In genomic region chr5:149358294-149358651, GRCh38 we compare ENCODE assay signal across 8 cellular contexts. TPM values are rescaled to one million over a fixed set of nuclear protein-coding genes. Genes with fewer than 3 reads are reported as not detected.
DNase-seq lines count a peak whose midpoint lies in the region; ATAC-seq, FAIRE-seq and TF ChIP-seq lines count a peak whose summit lies in the region.

No MANE protein-coding gene starts in this region.

- H3K9ac ChIP-seq in HepG2 (ENCODE audit: insufficient read depth, low read depth, low read length): peak overlapping the region; percentile 44; the same call in 1 of the 2 replicates

- H3K4me3 Mint-ChIP-seq in central memory CD8-positive, alpha-beta T cell: peak overlapping the region; percentile 85

- no peak for TF ChIP-seq RAD21 in HepG2 (CRISPR knock-in tag; IDR thresholded peaks at IDR 0.05)

- POLR2A ChIA-PET in HepG2 (lab: Yijun Ruan, JAX): interaction anchor here (1.1 to 3.8 kb wide), 6 partner anchors 9 to 193 kb away, joined by 3 to 32 read pairs (median 9); partner anchors contain the start of genes CSNK1A1 and GRPEL2

- peak overlapping the region; percentile 94 for H3K4me2 ChIP-seq in HepG2 (ENCODE audit: low read depth, low read length)

- peaks cover 26% of the 10 kb centered on the region for H3K4me1 ChIP-seq in HepG2 (ENCODE audit: insufficient read depth, low read length)

- H3K36me3 Mint-ChIP-seq in central memory CD8-positive, alpha-beta T cell (ENCODE audit: insufficient read depth): peaks cover 23% of the 10 kb centered on the region

- BruUV-seq in HepG2 (replicated peaks; lab: Mats Ljungman, UMichigan): no TSS peak

- no peak for TF ChIP-seq CTCF in HepG2 (CRISPR knock-in tag; IDR thresholded peaks at IDR 0.05)

- no peaks in the 10 kb centered on the region for H3K27me3 Mint-ChIP-seq in central memory CD8-positive, alpha-beta T cell

- H3K79me2 ChIP-seq in HepG2 (ENCODE audit: insufficient read depth, low read length): no peaks in the 10 kb centered on the region

- no peak for FAIRE-seq in HepG2 (lab: Jason Lieb, UNC)

- H3K27ac ChIP-seq in HepG2 (ENCODE audit: extremely low read length, insufficient read depth, low read length): no peak overlapping the region

- peak overlapping the region; percentile 60 to 79 (median 63) for H3K4me3 ChIP-seq in HepG2 (replicated peaks in 1 of 3; ENCODE audit: insufficient read depth in 1 of 3, low read depth in 2 of 3, low read length in 3 of 3)

- CTCF ChIA-PET in HepG2 (lab: Yijun Ruan, JAX; ENCODE audit: low intra/inter-chr PET ratio, low total read pairs): no interaction called here

- H3K4me1 Mint-ChIP-seq in central memory CD8-positive, alpha-beta T cell: peaks cover 27% of the 10 kb centered on the region

- H3K9me3 ChIP-seq in HepG2 (ENCODE audit: low read length): no peaks in the 10 kb centered on the region

- H3K9me3 Mint-ChIP-seq in central memory CD8-positive, alpha-beta T cell: no peaks in the 10 kb centered on the region

- intact Hi-C loops in HepG2 (cut with micrococcal nuclease; ENCODE audit: unreplicated experiment): no loop called here

- peak overlapping the region; percentile 91 for H3K27ac Mint-ChIP-seq in central memory CD8-positive, alpha-beta T cell (ENCODE audit: low read depth)

- peaks cover 3 to 5% of the 10 kb centered on the region in 2 experiments; a peak in 2 of 5 replicates for H3K36me3 ChIP-seq in HepG2 (replicated peaks in 1 of 2; ENCODE audit: control insufficient read depth in 1 of 2, insufficient read depth in 2 of 2, low read length in 2 of 2)

- no peaks in the 10 kb centered on the region for H3K27me3 ChIP-seq in HepG2 (ENCODE audit: control insufficient read depth in 1 of 2, insufficient read depth in 2 of 2, low read length in 2 of 2)

- 3% methylated on average over 9 of the region's 18 CpGs for WGBS in HepG2 (ENCODE audit: low lambda C conversion rate)

- H4K20me1 ChIP-seq in HepG2 (ENCODE audit: insufficient read depth, low read length): no peaks in the 10 kb centered on the region

- DNase-seq in stimulated activated CD4-positive, alpha-beta T cell treated with anti-CD3 and anti-CD28 coated beads, Interleukin-1b, Interleukin-23, amount 100 ng/mL, for 48 hours: peak; percentile 14
- no peak for DNase-seq in stimulated activated CD4-positive, alpha-beta T cell treated with anti-CD3 and anti-CD28 coated beads, Interleukin-12 subunit alpha, Interleukin-12 subunit beta, amount 100 ng/mL, for 4 hours
- DNase-seq in SW480 (ENCODE audit: low spot score) (peak; percentile 18), HepG2 (ENCODE audit: low spot score) (no peak), GM03348 (ENCODE audit: low spot score) (no peak)
- DNase-seq in central memory CD8-positive, alpha-beta T cell (ENCODE audit: low spot score in 2 of 2): peak in 1 of 2 donors; percentile 18
- DNase-seq in stimulated activated naive CD8-positive, alpha-beta T cell treated with anti-CD3 and anti-CD28 coated beads, Interleukin-15, Interleukin-2, amounts not matched to agents 100 U/mL and 50 U/mL, for 24 hours: peak; percentile 30

- peak; percentile 5 for ATAC-seq in HG03439 (IDR thresholded peaks at IDR 0.05; ENCODE audit: unreplicated experiment)
- peak; percentile 46 for ATAC-seq in central memory CD8-positive, alpha-beta T cell (replicated peaks; ENCODE audit: extremely low read depth, poor library complexity, severe bottlenecking)
- peak; percentile 39 for ATAC-seq in HepG2
- peak; percentile 2 for ATAC-seq in stimulated activated naive CD8-positive, alpha-beta T cell treated with anti-CD3 and anti-CD28 coated beads, Interleukin-15, Interleukin-2, amounts not matched to agents 100 U/mL and 50 U/mL, for 24 hours

- TF ChIP-seq EP300 in HepG2 (IDR thresholded peaks at IDR 0.05; ENCODE audit: low read depth in 2 of 2, low read length in 2 of 2): no peak
- TF ChIP-seq EP300 in HepG2 (CRISPR knock-in tag; IDR thresholded peaks at IDR 0.05; ENCODE audit: borderline replicate concordance): no peak

- in situ Hi-C loops in HepG2 (cut with HindIII; ENCODE audit: extremely low pct_ligation_motif_present, low pct_unique_long_range_greater_than_20kb): no loop called here

- TF ChIP-seq POLR2A in HepG2 (IDR thresholded peaks at IDR 0.05; ENCODE audit: insufficient read depth in 1 of 2, low read depth in 2 of 2, low read length in 2 of 2): no peak

- H2AFZ ChIP-seq in HepG2 (ENCODE audit: low read length): no peak overlapping the region

RNA-seq across cellular contexts. Expression of gene PCYOX1L, which starts 0.4 kb away (rescaled TPM):
- 0.24 and 1.00 TPM in 2 replicates for total RNA-seq in HepG2 (2016; rRNA removed; fragmentation: Illumina TruSeq; extraction: Trizol)
- 0.10 and 0.26 TPM in 2 replicates for total RNA-seq in HepG2 (2016; cell fraction: cytosol; rRNA removed; fragmentation: Illumina TruSeq; extraction: Trizol; ENCODE audit: low read depth)
- 0.27 and 0.78 TPM in 2 replicates for total RNA-seq in HepG2 (2016; cell fraction: insoluble cytoplasmic fraction; rRNA removed; fragmentation: Illumina TruSeq; extraction: Trizol)
- 0.24 and 0.56 TPM in 2 replicates for total RNA-seq in HepG2 (2016; cell fraction: membrane; rRNA removed; fragmentation: Illumina TruSeq; extraction: Trizol)
- 1.0 and 1.1 TPM in 2 replicates for total RNA-seq in HepG2 (2016; cell fraction: nucleus; rRNA removed; fragmentation: Illumina TruSeq; extraction: Trizol)
- 3.7 and 5.6 TPM in 2 replicates for polyA plus RNA-seq in HepG2 (2011; rRNA removed)
- polyA plus RNA-seq in HepG2 (2011; cell fraction: cytosol; rRNA removed): 3.7 and 4.7 TPM in 2 replicates
- 5.2 TPM in 2 replicates for polyA plus RNA-seq in HepG2 (2011; cell fraction: nucleus; rRNA removed)
- 3.3 and 4.0 TPM in 2 replicates for polyA plus RNA-seq in HepG2 (2012)
- 0.16 TPM in 1 of 2 replicates, not detected in the other for polyA plus RNA-seq in HepG2 (2016; cell fraction: cytosol; fragmentation: Illumina TruSeq; extraction: Trizol; ENCODE audit: low read depth)
- polyA plus RNA-seq in HepG2 (2016; cell fraction: insoluble cytoplasmic fraction; fragmentation: Illumina TruSeq; extraction: Trizol; ENCODE audit: low read depth): 0.26 and 0.53 TPM in 2 replicates
- 0.11 and 0.14 TPM in 2 replicates for polyA plus RNA-seq in HepG2 (2016; cell fraction: membrane; fragmentation: Illumina TruSeq; extraction: Trizol; ENCODE audit: low read depth)
- polyA plus RNA-seq in HepG2 (2016; cell fraction: nucleus; fragmentation: Illumina TruSeq; extraction: Trizol; ENCODE audit: insufficient read depth, low read depth): 2.1 and 2.8 TPM in 2 replicates
- polyA minus RNA-seq in HepG2 (2011; rRNA and poly(A)+ RNA removed; ENCODE audit: low replicate concordance): 4.6 and 4.7 TPM in 2 replicates
- polyA minus RNA-seq in HepG2 (2011; cell fraction: cytosol; rRNA and poly(A)+ RNA removed): 1.8 and 2.4 TPM in 2 replicates
- 2.3 and 4.6 TPM in 2 replicates for polyA minus RNA-seq in HepG2 (2011; cell fraction: nucleus; rRNA and poly(A)+ RNA removed)

RNA-seq across cellular contexts. Expression of gene GRPEL2, which starts 13.0 kb away (rescaled TPM):
- 16.6 and 28.4 TPM in 2 replicates for total RNA-seq in HepG2 (2016; rRNA removed; fragmentation: Illumina TruSeq; extraction: Trizol)
- total RNA-seq in HepG2 (2016; cell fraction: cytosol; rRNA removed; fragmentation: Illumina TruSeq; extraction: Trizol; ENCODE audit: low read depth): 1.7 and 2.2 TPM in 2 replicates
- total RNA-seq in HepG2 (2016; cell fraction: insoluble cytoplasmic fraction; rRNA removed; fragmentation: Illumina TruSeq; extraction: Trizol): 17.2 and 31.8 TPM in 2 replicates
- total RNA-seq in HepG2 (2016; cell fraction: membrane; rRNA removed; fragmentation: Illumina TruSeq; extraction: Trizol): 9.3 and 10.1 TPM in 2 replicates
- 10.1 and 11.9 TPM in 2 replicates for total RNA-seq in HepG2 (2016; cell fraction: nucleus; rRNA removed; fragmentation: Illumina TruSeq; extraction: Trizol)
- polyA plus RNA-seq in HepG2 (2011; rRNA removed): 9.3 and 13.1 TPM in 2 replicates
- 5.4 and 8.7 TPM in 2 replicates for polyA plus RNA-seq in HepG2 (2011; cell fraction: cytosol; rRNA removed)
- 4.4 and 7.1 TPM in 2 replicates for polyA plus RNA-seq in HepG2 (2011; cell fraction: nucleus; rRNA removed)
- polyA plus RNA-seq in HepG2 (2012): 8.8 and 8.9 TPM in 2 replicates
- polyA plus RNA-seq in HepG2 (2016; cell fraction: cytosol; fragmentation: Illumina TruSeq; extraction: Trizol; ENCODE audit: low read depth): 0.66 and 0.72 TPM in 2 replicates
- 14.1 and 15.7 TPM in 2 replicates for polyA plus RNA-seq in HepG2 (2016; cell fraction: insoluble cytoplasmic fraction; fragmentation: Illumina TruSeq; extraction: Trizol; ENCODE audit: low read depth)
- polyA plus RNA-seq in HepG2 (2016; cell fraction: membrane; fragmentation: Illumina TruSeq; extraction: Trizol; ENCODE audit: low read depth): 3.1 and 3.3 TPM in 2 replicates
- 15.5 and 16.9 TPM in 2 replicates for polyA plus RNA-seq in HepG2 (2016; cell fraction: nucleus; fragmentation: Illumina TruSeq; extraction: Trizol; ENCODE audit: insufficient read depth, low read depth)
- 26.1 and 28.0 TPM in 2 replicates for polyA minus RNA-seq in HepG2 (2011; rRNA and poly(A)+ RNA removed; ENCODE audit: low replicate concordance)
- 20.0 and 22.1 TPM in 2 replicates for polyA minus RNA-seq in HepG2 (2011; cell fraction: cytosol; rRNA and poly(A)+ RNA removed)
- polyA minus RNA-seq in HepG2 (2011; cell fraction: nucleus; rRNA and poly(A)+ RNA removed): 12.6 and 15.0 TPM in 2 replicates

RNA-seq across cellular contexts. Expression of gene IL17B, which starts 20.8 kb away (rescaled TPM):
- 0.29 and 0.32 TPM in 2 replicates for total RNA-seq in HepG2 (2016; rRNA removed; fragmentation: Illumina TruSeq; extraction: Trizol)
- 0.71 and 1.4 TPM in 2 replicates for total RNA-seq in HepG2 (2016; cell fraction: cytosol; rRNA removed; fragmentation: Illumina TruSeq; extraction: Trizol; ENCODE audit: low read depth)
- total RNA-seq in HepG2 (2016; cell fraction: insoluble cytoplasmic fraction; rRNA removed; fragmentation: Illumina TruSeq; extraction: Trizol): 0.48 and 0.80 TPM in 2 replicates
- 0.37 and 0.55 TPM in 2 replicates for total RNA-seq in HepG2 (2016; cell fraction: membrane; rRNA removed; fragmentation: Illumina TruSeq; extraction: Trizol)
- not detected in 2 replicates for total RNA-seq in HepG2 (2016; cell fraction: nucleus; rRNA removed; fragmentation: Illumina TruSeq; extraction: Trizol)
- 2.6 and 5.0 TPM in 2 replicates for polyA plus RNA-seq in HepG2 (2011; rRNA removed)
- polyA plus RNA-seq in HepG2 (2011; cell fraction: cytosol; rRNA removed): 3.4 and 4.2 TPM in 2 replicates
- polyA plus RNA-seq in HepG2 (2011; cell fraction: nucleus; rRNA removed): 1.4 and 3.5 TPM in 2 replicates
- polyA plus RNA-seq in HepG2 (2012): 2.6 and 3.0 TPM in 2 replicates
- 0.71 and 0.88 TPM in 2 replicates for polyA plus RNA-seq in HepG2 (2016; cell fraction: cytosol; fragmentation: Illumina TruSeq; extraction: Trizol; ENCODE audit: low read depth)
- polyA plus RNA-seq in HepG2 (2016; cell fraction: insoluble cytoplasmic fraction; fragmentation: Illumina TruSeq; extraction: Trizol; ENCODE audit: low read depth): 0.54 and 0.76 TPM in 2 replicates
- polyA plus RNA-seq in HepG2 (2016; cell fraction: membrane; fragmentation: Illumina TruSeq; extraction: Trizol; ENCODE audit: low read depth): 0.31 and 0.54 TPM in 2 replicates
- 1.0 TPM in 1 of 2 replicates, not detected in the other for polyA plus RNA-seq in HepG2 (2016; cell fraction: nucleus; fragmentation: Illumina TruSeq; extraction: Trizol; ENCODE audit: insufficient read depth, low read depth)
- polyA minus RNA-seq in HepG2 (2011; rRNA and poly(A)+ RNA removed; ENCODE audit: low replicate concordance): 2.3 TPM in 1 of 2 replicates, not detected in the other
- polyA minus RNA-seq in HepG2 (2011; cell fraction: cytosol; rRNA and poly(A)+ RNA removed): not detected in 2 replicates
- not detected in 2 replicates for polyA minus RNA-seq in HepG2 (2011; cell fraction: nucleus; rRNA and poly(A)+ RNA removed)

Comparison
In these comparisons a context has a peak if more than half of its experiments do, and no peak if none do; other contexts are left out.
1. DNase-seq: peak in stimulated activated CD4-positive, alpha-beta T cell treated with anti-CD3 and anti-CD28 coated beads, Interleukin-1b, Interleukin-23, amount 100 ng/mL, for 48 hours (single experiment), SW480 (single experiment) and stimulated activated naive CD8-positive, alpha-beta T cell treated with anti-CD3 and anti-CD28 coated beads, Interleukin-15, Interleukin-2, amounts not matched to agents 100 U/mL and 50 U/mL, for 24 hours (single experiment); none in stimulated activated CD4-positive, alpha-beta T cell treated with anti-CD3 and anti-CD28 coated beads, Interleukin-12 subunit alpha, Interleukin-12 subunit beta, amount 100 ng/mL, for 4 hours (single experiment), HepG2 (single experiment) and GM03348 (single experiment).
2. Peak in every context shown above with its lines, with median percentiles within 50 percentile points of each other: ATAC-seq.